ENCODE assay signal across 1 cellular context in genomic region chr20:50099121-50099520, GRCh38.
TF ChIP-seq lines count a peak whose summit lies in the region.

No MANE protein-coding gene starts in this region.

TF ChIP-seq in IMR-90, 13 proteins besides CTCF, POLR2A, EP300 and RAD21:
- no peak for TF ChIP-seq NFE2L2 (IDR thresholded peaks at IDR 0.05; ENCODE audit: low read depth, low read length)
- TF ChIP-seq RFX5 (IDR thresholded peaks at IDR 0.05; ENCODE audit: low read depth, low read length): no peak
- TF ChIP-seq ELK1 (IDR thresholded peaks at IDR 0.05; ENCODE audit: borderline replicate concordance, low read depth, low read length): no peak
- no peak for TF ChIP-seq MXI1 (IDR thresholded peaks at IDR 0.05; ENCODE audit: borderline replicate concordance, low read depth, low read length)
- TF ChIP-seq MAFK (IDR thresholded peaks at IDR 0.05; ENCODE audit: low read depth, low read length): no peak
- no peak for TF ChIP-seq CEBPB (IDR thresholded peaks at IDR 0.05; ENCODE audit: low read depth, low read length)
- no peak for TF ChIP-seq MAZ (IDR thresholded peaks at IDR 0.05; ENCODE audit: borderline replicate concordance, low read depth, low read length)
